ENCODE assay signal across 11 cellular contexts in the genomic region with DNA sequence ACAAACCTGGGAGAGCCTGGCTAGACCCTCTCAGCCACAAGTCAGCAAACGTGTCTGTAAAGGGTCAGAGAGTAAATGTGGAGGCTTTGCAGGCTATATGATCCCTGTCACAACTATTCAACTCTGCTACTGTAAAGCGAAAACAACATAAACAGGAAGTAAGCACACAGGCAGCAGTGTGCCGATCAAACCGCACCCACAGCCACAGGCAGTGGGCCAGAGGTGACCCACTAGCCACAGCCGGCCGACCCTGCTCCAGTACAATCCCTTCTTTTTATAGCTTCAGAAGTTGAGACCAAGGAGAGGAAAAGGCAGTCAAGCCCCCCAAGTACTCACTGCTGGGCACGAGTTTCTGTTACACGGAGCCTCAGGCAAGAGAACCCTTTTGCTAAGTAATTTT.
DNase-seq lines count a peak whose midpoint lies in the region; ATAC-seq and TF ChIP-seq lines count a peak whose summit lies in the region.
"Had no signal": no experiment of that assay in that cellular context is flagged by ENCODE, and none has a peak within 500 bp of the region (broad histone marks: within the 10 kb centered on the region; RNA-seq: fewer than 3 reads in every experiment).

No MANE protein-coding gene starts in this region.

- H3K4me1 ChIP-seq in heart left ventricle (peaks cover 0 to 20% (median 4%) of the 10 kb centered on the region in 12 donors), transverse colon (peaks cover 0 to 15% (median 10%) of the 10 kb centered on the region in 4 donors)

- TF ChIP-seq EP300 in transverse colon (IDR thresholded peaks at IDR 0.05; ENCODE audit: low read depth) = no peak

- H3K27me3 Mint-ChIP-seq in activated T-cell treated with anti-CD3 and anti-CD28 coated beads, Interleukin-2, amount 50 U/mL, for 24 hours = no peaks in the 10 kb centered on the region

- peak overlapping the region in 1 of 12 donors; percentile 70 for H3K27ac ChIP-seq in heart left ventricle
- H3K27ac ChIP-seq in transverse colon = peak overlapping the region in 3 of 4 donors; percentile 3 to 52 (median 19)

- peak in 3 of 4 donors; percentile 32 to 57 (median 48) for ATAC-seq in heart left ventricle

- intact Hi-C loops in heart left ventricle (cut with DNase I) (no loop called here), transverse colon (cut with DNase I; ENCODE audit: low total_unique reads) (no loop called here)

- no peaks in the 10 kb centered on the region for H3K36me3 Mint-ChIP-seq in activated T-cell treated with anti-CD3 and anti-CD28 coated beads, Interleukin-2, amount 50 U/mL, for 24 hours (ENCODE audit: low read depth)

- no peak overlapping the region for H3K27ac Mint-ChIP-seq in activated T-cell treated with anti-CD3 and anti-CD28 coated beads, Interleukin-2, amount 50 U/mL, for 24 hours

- H3K36me3 ChIP-seq in heart left ventricle (no peaks in the 10 kb centered on the region), transverse colon (no peaks in the 10 kb centered on the region)

- TF ChIP-seq POLR2A in heart left ventricle (IDR thresholded peaks at IDR 0.05) = no peak
- no peak for TF ChIP-seq POLR2A in transverse colon (IDR thresholded peaks at IDR 0.05)

- TF ChIP-seq CTCF in heart left ventricle (IDR thresholded peaks at IDR 0.05) (no peak), transverse colon (IDR thresholded peaks at IDR 0.05) (no peak)

- H3K27me3 ChIP-seq in heart left ventricle (no peaks in the 10 kb centered on the region), transverse colon (no peaks in the 10 kb centered on the region)

- H3K4me3 ChIP-seq in heart left ventricle (peak overlapping the region in 1 of 12 donors; percentile 36), transverse colon (peak overlapping the region in 1 of 4 donors; percentile 11)

- WGBS in heart left ventricle, 4 donors = 35 to 60% (median 49%) methylated on average over 8 of the region's 8 CpGs
- WGBS in transverse colon (ENCODE audit: low coverage in 1 of 2), 2 donors = 20 to 37% methylated on average over 5 to 8 of the region's 8 CpGs

- peak overlapping the region; percentile 18 for H3K4me3 Mint-ChIP-seq in activated T-cell treated with anti-CD3 and anti-CD28 coated beads, Interleukin-2, amount 50 U/mL, for 24 hours

- H3K9me3 Mint-ChIP-seq in activated T-cell treated with anti-CD3 and anti-CD28 coated beads, Interleukin-2, amount 50 U/mL, for 24 hours = no peaks in the 10 kb centered on the region

- H3K9me3 ChIP-seq in heart left ventricle (no peaks in the 10 kb centered on the region), transverse colon (no peaks in the 10 kb centered on the region)

- H3K4me1 Mint-ChIP-seq in activated T-cell treated with anti-CD3 and anti-CD28 coated beads, Interleukin-2, amount 50 U/mL, for 24 hours (ENCODE audit: low read depth) = peaks cover 27% of the 10 kb centered on the region

- no peak for DNase-seq in activated T-cell treated with anti-CD3 and anti-CD28 coated beads, Interleukin-2, amount 50 U/mL, for 24 hours
- no peak for DNase-seq in activated T-cell treated with anti-CD3 and anti-CD28 coated beads, Interleukin-2, amount 50 U/mL, for 48 hours
- DNase-seq in MV-4-11 (lab: John Stamatoyannopoulos, UW) (peak; percentile 84), heart left ventricle (peak in 1 of 5 donors; percentile 34), transverse colon (peak; percentile 43), HK-2 (ENCODE audit: unreplicated experiment) (no peak), NCI-H1436 (lab: John Stamatoyannopoulos, UW) (no peak)
- no peak for DNase-seq in stimulated activated naive CD4-positive, alpha-beta T cell (lab: John Stamatoyannopoulos, UW)
- DNase-seq: AML-193; NCI-H2081; stimulated activated CD4-positive, alpha-beta T cell treated with anti-CD3 and anti-CD28 coated beads, Interleukin-2, amount 100 ng/mL, for 24 hours had no signal

- in situ Hi-C loops in transverse colon (cut with MboI; ENCODE audit: low pct_ligation_motif_present in 1 of 4, low pct_unique_long_range_greater_than_20kb in 1 of 4, low sequenced_read_pairs in 3 of 4) = no loop called here

Comparison
In these comparisons a context has a peak if more than half of its experiments do, and no peak if none do; other contexts are left out.
1. DNase-seq: peak in MV-4-11 (single experiment) and transverse colon (single experiment); none in activated T-cell treated with anti-CD3 and anti-CD28 coated beads, Interleukin-2, amount 50 U/mL, for 24 hours (single experiment), activated T-cell treated with anti-CD3 and anti-CD28 coated beads, Interleukin-2, amount 50 U/mL, for 48 hours (0 of 2), stimulated activated naive CD4-positive, alpha-beta T cell (0 of 6), HK-2 (single experiment) and NCI-H1436 (single experiment).